ENCODE assay signal across 2 cellular contexts in genomic region chr5:176588297-176588696, GRCh38.
TF ChIP-seq lines count a peak whose summit lies in the region.

No MANE protein-coding gene starts in this region.

TF ChIP-seq in IMR-90, 13 proteins besides CTCF, POLR2A, EP300 and RAD21:
- TF ChIP-seq BHLHE40 (IDR thresholded peaks at IDR 0.05; ENCODE audit: low read depth, low read length) = no peak
- no peak for TF ChIP-seq MAFK (IDR thresholded peaks at IDR 0.05; ENCODE audit: low read depth, low read length)
- TF ChIP-seq RCOR1 (IDR thresholded peaks at IDR 0.05; ENCODE audit: insufficient replicate concordance, low read length) = no peak
- TF ChIP-seq USF2 (IDR thresholded peaks at IDR 0.05; ENCODE audit: low read depth, low read length) = no peak
- no peak for TF ChIP-seq ELK1 (IDR thresholded peaks at IDR 0.05; ENCODE audit: borderline replicate concordance, low read depth, low read length)
- no peak for TF ChIP-seq MXI1 (IDR thresholded peaks at IDR 0.05; ENCODE audit: borderline replicate concordance, low read depth, low read length)
- TF ChIP-seq CEBPB (IDR thresholded peaks at IDR 0.05; ENCODE audit: low read depth, low read length) = no peak
- no peak for TF ChIP-seq FOS (IDR thresholded peaks at IDR 0.05; ENCODE audit: low read depth, low read length)
- no peak for TF ChIP-seq MAZ (IDR thresholded peaks at IDR 0.05; ENCODE audit: borderline replicate concordance, low read depth, low read length)

TF ChIP-seq in H1, 55 proteins besides CTCF, POLR2A, EP300 and RAD21:
- TF ChIP-seq GABPA (IDR thresholded peaks at IDR 0.05; ENCODE audit: borderline replicate concordance, insufficient read depth, low read length) (no peak), GTF2F1 (IDR thresholded peaks at IDR 0.05; ENCODE audit: borderline replicate concordance, low read depth, low read length) (no peak), MAX (IDR thresholded peaks at IDR 0.05) (no peak), USF2 (IDR thresholded peaks at IDR 0.05; ENCODE audit: low read length) (no peak), SUZ12 (IDR thresholded peaks at IDR 0.05; ENCODE audit: low read length) (no peak), TAF1 (IDR thresholded peaks at IDR 0.05; ENCODE audit: low read depth, low read length) (no peak)
